ENCODE assay signal across 15 cellular contexts in the genomic region with DNA sequence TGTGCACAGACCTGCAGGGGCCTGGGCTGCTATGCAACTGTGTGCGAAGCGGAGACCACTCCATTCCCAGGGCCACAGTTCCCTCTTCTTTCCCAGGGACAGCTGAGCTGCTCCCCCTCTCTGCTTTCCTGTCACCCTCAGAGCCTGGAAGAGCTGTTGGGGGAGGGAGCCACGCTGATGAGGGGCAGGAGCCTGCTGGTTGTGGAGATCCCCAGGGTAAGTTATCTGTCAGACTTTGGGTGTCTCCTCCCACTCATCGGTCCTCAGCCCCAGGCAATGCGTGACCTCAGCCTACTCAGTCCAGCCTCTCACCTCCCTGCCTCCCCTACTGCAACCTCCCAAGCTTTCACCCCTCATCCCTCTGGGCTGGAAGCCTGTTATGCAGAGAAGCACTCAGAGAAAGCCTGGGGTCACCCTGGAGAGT. TPM values are rescaled to one million over a fixed set of nuclear protein-coding genes. Genes with fewer than 3 reads are reported as not detected.
A peak's percentile ranks its signal among the peaks of the same experiment; 100 is the strongest.
DNase-seq lines count a peak whose midpoint lies in the region; ATAC-seq, FAIRE-seq and TF ChIP-seq lines count a peak whose summit lies in the region.
"Had no signal": no experiment of that assay in that cellular context is flagged by ENCODE, and none has a peak within 500 bp of the region (broad histone marks: within the 10 kb centered on the region; RNA-seq: fewer than 3 reads in every experiment).

No MANE protein-coding gene starts in this region.

- RAD21 ChIA-PET in GM12878 (lab: Charles Lee; ENCODE audit: unreplicated experiment), result interaction anchor here (1.2 to 1.8 kb wide), 3 partner anchors 21 to 57 kb away, joined by 3 to 5 read pairs (median 4); no protein-coding TSS in a partner anchor

- no peaks in the 10 kb centered on the region for H3K36me3 Mint-ChIP-seq in activated CD8-positive, alpha-beta memory T cell treated with anti-CD3 and anti-CD28 coated beads, Interleukin-2, amount 10 ng/mL, durations not matched to agents 7 days and 5 days

- no peaks in the 10 kb centered on the region for H3F3A ChIP-seq in PC-9 (ENCODE audit: insufficient read depth, low read depth)

- no peak for TF ChIP-seq EP300 in GM12878 (IDR thresholded peaks at IDR 0.05; ENCODE audit: borderline replicate concordance in 1 of 2, control insufficient read depth in 1 of 2, low read depth in 2 of 2, low read length in 2 of 2)

- in situ Hi-C loops in GM12878 (cut with MboI), result no loop called here

- H3K4me3 ChIP-seq in GM12865 (ENCODE audit: low read depth, low read length) (no peak overlapping the region), GM12878 (no peak overlapping the region), psoas muscle (peak overlapping the region; percentile 18), PC-9 (no peak overlapping the region)
- H3K4me3 ChIP-seq: ovary, transverse colon had no signal

- H3K27ac Mint-ChIP-seq in activated CD8-positive, alpha-beta memory T cell treated with anti-CD3 and anti-CD28 coated beads, Interleukin-2, amount 10 ng/mL, durations not matched to agents 7 days and 5 days, result no peak overlapping the region
- H3K27ac Mint-ChIP-seq: activated B cell treated with CpG ODN at 0.5 μM for 24 hours had no signal

- SMC1A ChIA-PET in GM12878 (lab: Charles Lee; ENCODE audit: uncharacterized antibody, unreplicated experiment), result interaction anchor here (0.7 to 1.6 kb wide), 3 partner anchors 12 to 57 kb away, joined by 3 to 10 read pairs (median 3); no protein-coding TSS in a partner anchor

- no peak overlapping the region for H3K4me3 Mint-ChIP-seq in activated CD8-positive, alpha-beta memory T cell treated with anti-CD3 and anti-CD28 coated beads, Interleukin-2, amount 10 ng/mL, durations not matched to agents 7 days and 5 days
- H3K4me3 Mint-ChIP-seq: activated B cell treated with CpG ODN at 0.5 μM for 24 hours; CD14-positive monocyte; central memory CD8-positive, alpha-beta T cell had no signal

- H3K27ac ChIP-seq in GM12878 (ENCODE audit: control insufficient read depth, insufficient read depth) (no peak overlapping the region), psoas muscle (peak overlapping the region; percentile 65), PC-9 (no peak overlapping the region)
- H3K27ac ChIP-seq: ovary, transverse colon had no signal

- peaks cover 8% of the 10 kb centered on the region for H3K4me1 ChIP-seq in GM12878 (ENCODE audit: control insufficient read depth, insufficient read depth, low read length)
- peaks cover 46% of the 10 kb centered on the region for H3K4me1 ChIP-seq in psoas muscle
- peaks cover 9% of the 10 kb centered on the region for H3K4me1 ChIP-seq in PC-9 (replicated peaks; ENCODE audit: insufficient read depth)

- no peak for TF ChIP-seq RAD21 in GM12878 (IDR thresholded peaks at IDR 0.05; ENCODE audit: insufficient read depth, low read depth, low read length)

- peak; percentile 39 for ATAC-seq in HG02588 (IDR thresholded peaks at IDR 0.05; ENCODE audit: unreplicated experiment)
- peak; percentile 86 for ATAC-seq in GM12878
- no peak for ATAC-seq in psoas muscle
- ATAC-seq in GM19035 (IDR thresholded peaks at IDR 0.05; ENCODE audit: unreplicated experiment), result no peak
- no peak for ATAC-seq in activated CD8-positive, alpha-beta memory T cell treated with anti-CD3 and anti-CD28 coated beads, Interleukin-2, amount 10 ng/mL, durations not matched to agents 7 days and 5 days

- H4K20me1 ChIP-seq in GM12878 (ENCODE audit: control insufficient read depth, insufficient read depth) (no peaks in the 10 kb centered on the region), PC-9 (ENCODE audit: insufficient read depth) (no peaks in the 10 kb centered on the region)

- no TSS peak for BruUV-seq in GM12878 (replicated peaks; lab: Mats Ljungman, UMichigan)
- no TSS peak for BruUV-seq in PC-9 (replicated peaks; lab: Mats Ljungman, UMichigan)

- peak; percentile 52 for DNase-seq in GM12865 (ENCODE audit: low read depth)
- no peak for DNase-seq in GM12878 (ENCODE audit: low read depth, low spot score)
- DNase-seq in psoas muscle, result no peak
- DNase-seq in PC-9, result no peak
- no peak for DNase-seq in occipital lobe (lab: John Stamatoyannopoulos, UW)
- no peak for DNase-seq in activated CD8-positive, alpha-beta memory T cell treated with anti-CD3 and anti-CD28 coated beads, Interleukin-2, amount 10 ng/mL, durations not matched to agents 7 days and 5 days
- DNase-seq: activated B cell treated with CpG ODN at 0.5 μM for 24 hours, NCI-H345, ovary, SIG-M5, transverse colon had no signal

- H3K9me3 ChIP-seq in GM12878 (replicated peaks; ENCODE audit: control insufficient read depth, insufficient read depth, low read length) (no peaks in the 10 kb centered on the region), psoas muscle (no peaks in the 10 kb centered on the region), PC-9 (ENCODE audit: insufficient read depth, low read depth) (no peaks in the 10 kb centered on the region)
- H3K9me3 ChIP-seq: ovary, transverse colon had no signal

- no peak for TF ChIP-seq POLR2A in GM12878 (IDR thresholded peaks at IDR 0.05; ENCODE audit: low read depth, low read length)

- WGBS in GM12878 (ENCODE audit: insufficient coverage, insufficient replicate concordance, low lambda C conversion rate, missing lambda C conversion rate), result 40% methylated on average over 5 of the region's 5 CpGs
- WGBS in psoas muscle, 3 donors, result 67 to 79% (median 70%) methylated on average over 5 of the region's 5 CpGs

- POLR2A ChIA-PET in GM12878 (lab: Charles Lee), result interaction anchor here (0.5 to 1.4 kb wide), 3 partner anchors 22 to 238 kb away, joined by 3 to 4 read pairs (median 3); no protein-coding TSS in a partner anchor
- POLR2A ChIA-PET in PC-9 (lab: Charles Lee; ENCODE audit: unreplicated experiment), result no interaction called here

- no peaks in the 10 kb centered on the region for H3K9me3 Mint-ChIP-seq in activated CD8-positive, alpha-beta memory T cell treated with anti-CD3 and anti-CD28 coated beads, Interleukin-2, amount 10 ng/mL, durations not matched to agents 7 days and 5 days (ENCODE audit: low read depth)
- H3K9me3 Mint-ChIP-seq: activated B cell treated with CpG ODN at 0.5 μM for 24 hours; central memory CD8-positive, alpha-beta T cell had no signal

- peaks cover 15% of the 10 kb centered on the region for H3K4me1 Mint-ChIP-seq in activated CD8-positive, alpha-beta memory T cell treated with anti-CD3 and anti-CD28 coated beads, Interleukin-2, amount 10 ng/mL, durations not matched to agents 7 days and 5 days

- H3K27me3 ChIP-seq in GM12878 (replicated peaks in 1 of 2; ENCODE audit: control insufficient read depth in 2 of 2, insufficient read depth in 2 of 2, low read length in 1 of 2), result no peaks in the 10 kb centered on the region
- H3K27me3 ChIP-seq in psoas muscle (ENCODE audit: insufficient read depth in 3 of 3, low read length in 2 of 3), result no peaks in the 10 kb centered on the region
- H3K27me3 ChIP-seq in PC-9 (ENCODE audit: insufficient read depth, low read depth), result no peaks in the 10 kb centered on the region
- H3K27me3 ChIP-seq: ovary, transverse colon had no signal

- H3K27me3 Mint-ChIP-seq in activated CD8-positive, alpha-beta memory T cell treated with anti-CD3 and anti-CD28 coated beads, Interleukin-2, amount 10 ng/mL, durations not matched to agents 7 days and 5 days, result no peaks in the 10 kb centered on the region
- H3K27me3 Mint-ChIP-seq: activated B cell treated with CpG ODN at 0.5 μM for 24 hours; central memory CD8-positive, alpha-beta T cell had no signal

- H3K4me2 ChIP-seq in GM12878 (ENCODE audit: control insufficient read depth, insufficient read depth) (0 out of 2 replicates have a peak overlapping the region, but pooled peaks have one; percentile 35), PC-9 (no peak overlapping the region)

- TF ChIP-seq CTCF in GM12865 (IDR thresholded peaks at IDR 0.05; ENCODE audit: insufficient read depth, low read depth, low read length, missing control alignments) (no peak), GM12878 (IDR thresholded peaks at IDR 0.05 in 2 of 3, conservative IDR thresholded peaks at IDR 0.05 in 1 of 3; ENCODE audit: control insufficient read depth in 2 of 3, extremely low read depth in 1 of 3, insufficient read depth in 1 of 3, low read depth in 3 of 3, low read length in 3 of 3) (no peak), psoas muscle (IDR thresholded peaks at IDR 0.05) (no peak), PC-9 (conservative IDR thresholded peaks at IDR 0.05) (no peak)

- FAIRE-seq in GM12878 (lab: Jason Lieb, UNC), result no peak

- H3K79me2 ChIP-seq in GM12878 (ENCODE audit: control insufficient read depth, insufficient read depth, low read length) (peaks cover 4% of the 10 kb centered on the region), PC-9 (ENCODE audit: low read depth) (no peaks in the 10 kb centered on the region; the same call in 1 of the 2 replicates)

- CTCF ChIA-PET in GM12878 (lab: Yijun Ruan, JAX) (interaction anchor here (0.9 to 3.5 kb wide), 4 partner anchors 20 to 58 kb away, joined by 3 to 15 read pairs (median 4); no protein-coding TSS in a partner anchor), PC-9 (lab: Charles Lee) (no interaction called here)
- CTCF ChIA-PET in activated CD8-positive, alpha-beta memory T cell treated with anti-CD3 and anti-CD28 coated beads, Interleukin-2, amount 10 ng/mL, durations not matched to agents 7 days and 5 days (lab: Charles Lee), result no interaction called here

- H3K9ac ChIP-seq in GM12878 (ENCODE audit: control insufficient read depth, insufficient read depth, low read length), result no peak overlapping the region

- H2AFZ ChIP-seq in GM12878 (ENCODE audit: control insufficient read depth, low read depth, low read length) (no peak overlapping the region), PC-9 (no peak overlapping the region)

- no peaks in the 10 kb centered on the region for H3K9me2 ChIP-seq in PC-9 (ENCODE audit: insufficient read depth)

- H3K36me3 ChIP-seq in GM12878 (ENCODE audit: control insufficient read depth in 2 of 2, insufficient read depth in 2 of 2, low read length in 1 of 2) (peaks cover 0 to 6% of the 10 kb centered on the region in 2 experiments; a peak in 3 of 4 replicates), psoas muscle (ENCODE audit: insufficient read depth in 1 of 2, low read depth in 1 of 2) (peaks cover 0 to 39% of the 10 kb centered on the region in 2 donors), PC-9 (ENCODE audit: low read depth) (no peaks in the 10 kb centered on the region)
- H3K36me3 ChIP-seq: ovary had no signal

- intact Hi-C loops in GM12878 (cut with micrococcal nuclease; ENCODE audit: unreplicated experiment), result no loop called here
- intact Hi-C loops in psoas muscle (cut with DNase I), result no loop called here
- intact Hi-C loops in PC-9 (cut with micrococcal nuclease; ENCODE audit: unreplicated experiment), result loop anchor here (10.0 kb wide), 1 partner anchor 95 kb away; no protein-coding TSS in a partner anchor

RNA-seq across cellular contexts. Expression of gene ZNF467, which starts 53.5 kb away (rescaled TPM):
- total RNA-seq in GM12878 (2013; cell fraction: nucleolus; rRNA removed), result 0.77 and 0.93 TPM in 2 replicates
- not detected in 2 replicates for total RNA-seq in GM12878 (2014; rRNA removed)
- not detected in 2 replicates for total RNA-seq in GM12878 (2014; rRNA removed; fragmentation: Illumina TruSeq; extraction: Trizol)
- not detected in 2 replicates for total RNA-seq in GM12878 (2021)
- polyA plus RNA-seq in GM12878 (2011; ENCODE audit: low read depth), result not detected
- polyA plus RNA-seq in GM12878 (2011; rRNA removed), result not detected in 2 replicates
- 0.07 TPM in 1 of 2 replicates, not detected in the other for polyA plus RNA-seq in GM12878 (2011; cell fraction: cytosol; rRNA removed)
- polyA plus RNA-seq in GM12878 (2011; cell fraction: nucleus; rRNA removed), result 0.35 and 0.45 TPM in 2 replicates
- polyA plus RNA-seq in GM12878 (2012), result 0.19 and 0.34 TPM in 2 replicates
- polyA plus RNA-seq in GM12878 (2014; fragmentation: Illumina TruSeq; extraction: Trizol), result not detected in 2 replicates
- polyA plus RNA-seq in GM12878 (2014; fragmentation: Nextera tagmentation; extraction: Ambion mirVana), result not detected
- polyA plus RNA-seq in GM12878 (2014; rRNA removed), result 0.04 TPM in 1 of 2 replicates, not detected in the other
- polyA plus RNA-seq in GM12878 (2016; fragmentation: Nextera tagmentation; extraction: Ambion mirVana), result not detected
- polyA minus RNA-seq in GM12878 (2011; rRNA and poly(A)+ RNA removed), result 0.05 TPM in 1 of 2 replicates, not detected in the other
- polyA minus RNA-seq in GM12878 (2011; cell fraction: cytosol; rRNA and poly(A)+ RNA removed), result not detected in 2 replicates
- polyA minus RNA-seq in GM12878 (2011; cell fraction: nucleus; rRNA and poly(A)+ RNA removed), result not detected in 2 replicates
- total RNA-seq in psoas muscle, result 1 to 10 TPM; 1.7 to 2.8 (median 2.3) TPM
- polyA plus RNA-seq in psoas muscle, result 1 to 10 TPM in 2 of 3 donors, under 1 TPM in 1; 0.87 to 1.3 (median 1.2) TPM
- total RNA-seq in PC-9 (2021), result 6.6 and 10.3 TPM in 2 replicates
- total RNA-seq in occipital lobe, result 1.2 TPM
- not detected for total RNA-seq in activated CD8-positive, alpha-beta memory T cell treated with anti-CD3 and anti-CD28 coated beads, Interleukin-2, amount 10 ng/mL, durations not matched to agents 7 days and 5 days

Comparison
In these comparisons a context has a peak if more than half of its experiments do, and no peak if none do; other contexts are left out.
1. ATAC-seq: peak in HG02588 (single experiment) and GM12878 (single experiment); none in psoas muscle (0 of 4), GM19035 (single experiment) and activated CD8-positive, alpha-beta memory T cell treated with anti-CD3 and anti-CD28 coated beads, Interleukin-2, amount 10 ng/mL, durations not matched to agents 7 days and 5 days (single experiment).